Comparison of ENCODE assay signal across 10 cellular contexts in genomic region chr4:6198768-6199343, GRCh38. TPM values are rescaled to one million over a fixed set of nuclear protein-coding genes. Genes with fewer than 3 reads are reported as not detected.
A peak's percentile ranks its signal among the peaks of the same experiment; 100 is the strongest.
DNase-seq lines count a peak whose midpoint lies in the region; ATAC-seq and TF ChIP-seq lines count a peak whose summit lies in the region.
"Had no signal": no experiment of that assay in that cellular context is flagged by ENCODE, and none has a peak within 500 bp of the region (broad histone marks: within the 10 kb centered on the region; RNA-seq: fewer than 3 reads in every experiment).

No MANE protein-coding gene starts in this region.

- H3K4me1 Mint-ChIP-seq in activated T-helper 1 cell treated with anti-CD3 and anti-CD28 coated beads, Interleukin-12 subunit alpha, Interleukin-12 subunit beta, Interleukin-2, Interleukin-4 antibody, amounts not matched to agents 30 ng/mL and 10 ng/mL and 1 ng/mL, durations not matched to agents 14 hours and 24 hours and 36 hours (ENCODE audit: low read depth): peaks cover 46% of the 10 kb centered on the region

- in situ Hi-C loops in gastrocnemius medialis (cut with MboI; ENCODE audit: low sequenced_read_pairs in 4 of 4): no loop called here

- H3K27me3 Mint-ChIP-seq in activated T-helper 1 cell treated with anti-CD3 and anti-CD28 coated beads, Interleukin-12 subunit alpha, Interleukin-12 subunit beta, Interleukin-2, Interleukin-4 antibody, amounts not matched to agents 30 ng/mL and 10 ng/mL and 1 ng/mL, durations not matched to agents 14 hours and 24 hours and 36 hours (ENCODE audit: insufficient read depth): peaks cover 12% of the 10 kb centered on the region

- TF ChIP-seq CTCF in upper lobe of right lung (IDR thresholded peaks at IDR 0.05) (no peak), gastrocnemius medialis (IDR thresholded peaks at IDR 0.05 in 4 of 5, conservative IDR thresholded peaks at IDR 0.05 in 1 of 5) (no peak), GM20000 (IDR thresholded peaks at IDR 0.05; ENCODE audit: extremely low read depth, missing control alignments) (no peak)

- H3K9me3 ChIP-seq in upper lobe of right lung: no peaks in the 10 kb centered on the region
- no peaks in the 10 kb centered on the region for H3K9me3 ChIP-seq in gastrocnemius medialis

- DNase-seq in stimulated activated CD4-positive, alpha-beta T cell treated with anti-CD3 and anti-CD28 coated beads, Interleukin-12 subunit alpha, Interleukin-12 subunit beta, amount 100 ng/mL, for 4 hours: peak; percentile 8
- no peak for DNase-seq in stimulated activated CD4-positive, alpha-beta T cell treated with anti-CD3 and anti-CD28 coated beads, Interleukin-2, amount 100 ng/mL, for 48 hours
- DNase-seq in activated T-helper 1 cell treated with anti-CD3 and anti-CD28 coated beads, Interleukin-12 subunit alpha, Interleukin-12 subunit beta, Interleukin-2, Interleukin-4 antibody, amounts not matched to agents 30 ng/mL and 10 ng/mL and 1 ng/mL, durations not matched to agents 14 hours and 24 hours and 36 hours (ENCODE audit: low spot score): no peak
- DNase-seq in left kidney (ENCODE audit: low read depth, low spot score) (peak; percentile 39), upper lobe of right lung (no peak), gastrocnemius medialis (no peak), GM20000 (ENCODE audit: low spot score) (no peak), Right ventricle myocardium inferior (ENCODE audit: missing footprints) (no peak)

- H3K27me3 ChIP-seq in upper lobe of right lung: peaks cover 52% of the 10 kb centered on the region
- peaks cover 40 to 51% (median 44%) of the 10 kb centered on the region in 3 donors for H3K27me3 ChIP-seq in gastrocnemius medialis

- intact Hi-C loops in activated T-helper 1 cell treated with anti-CD3 and anti-CD28 coated beads, Interleukin-12 subunit alpha, Interleukin-12 subunit beta, Interleukin-2, Interleukin-4 antibody, amounts not matched to agents 30 ng/mL and 10 ng/mL and 1 ng/mL, durations not matched to agents 14 hours and 24 hours and 36 hours (cut with micrococcal nuclease): loop anchor here (1.0 to 5.0 kb wide), 4 partner anchors 10 to 68 kb away; partner anchors contain the start of gene WFS1
- intact Hi-C loops in upper lobe of right lung (cut with DNase I): no loop called here
- intact Hi-C loops in gastrocnemius medialis (cut with DNase I; ENCODE audit: low total_unique reads): no loop called here
- intact Hi-C loops in Right ventricle myocardium inferior (cut with DNase I): no loop called here

- no peak for TF ChIP-seq POLR2A in gastrocnemius medialis (IDR thresholded peaks at IDR 0.05)

- H3K27ac ChIP-seq in upper lobe of right lung: no peak overlapping the region
- no peak overlapping the region for H3K27ac ChIP-seq in gastrocnemius medialis

- H3K4me1 ChIP-seq in upper lobe of right lung (peaks cover 9% of the 10 kb centered on the region), gastrocnemius medialis (peaks cover 6% of the 10 kb centered on the region in 2 donors)

- peaks cover 12% of the 10 kb centered on the region for H3K36me3 Mint-ChIP-seq in activated T-helper 1 cell treated with anti-CD3 and anti-CD28 coated beads, Interleukin-12 subunit alpha, Interleukin-12 subunit beta, Interleukin-2, Interleukin-4 antibody, amounts not matched to agents 30 ng/mL and 10 ng/mL and 1 ng/mL, durations not matched to agents 14 hours and 24 hours and 36 hours (ENCODE audit: low read depth)

- peak overlapping the region; percentile 54 for H3K4me3 ChIP-seq in upper lobe of right lung
- H3K4me3 ChIP-seq in gastrocnemius medialis: no peak overlapping the region

- ATAC-seq in upper lobe of right lung (no peak), gastrocnemius medialis (no peak), Right ventricle myocardium inferior (no peak)

- H3K9me3 Mint-ChIP-seq in activated T-helper 1 cell treated with anti-CD3 and anti-CD28 coated beads, Interleukin-12 subunit alpha, Interleukin-12 subunit beta, Interleukin-2, Interleukin-4 antibody, amounts not matched to agents 30 ng/mL and 10 ng/mL and 1 ng/mL, durations not matched to agents 14 hours and 24 hours and 36 hours: no peaks in the 10 kb centered on the region

- H3K36me3 ChIP-seq in upper lobe of right lung: no peaks in the 10 kb centered on the region
- no peaks in the 10 kb centered on the region for H3K36me3 ChIP-seq in gastrocnemius medialis

- H3K27ac Mint-ChIP-seq in activated T-helper 1 cell treated with anti-CD3 and anti-CD28 coated beads, Interleukin-12 subunit alpha, Interleukin-12 subunit beta, Interleukin-2, Interleukin-4 antibody, amounts not matched to agents 30 ng/mL and 10 ng/mL and 1 ng/mL, durations not matched to agents 14 hours and 24 hours and 36 hours: peak overlapping the region; percentile 83

- H3K4me3 Mint-ChIP-seq in activated T-helper 1 cell treated with anti-CD3 and anti-CD28 coated beads, Interleukin-12 subunit alpha, Interleukin-12 subunit beta, Interleukin-2, Interleukin-4 antibody, amounts not matched to agents 30 ng/mL and 10 ng/mL and 1 ng/mL, durations not matched to agents 14 hours and 24 hours and 36 hours: peak overlapping the region; percentile 87

RNA-seq across cellular contexts. Expression of gene JAKMIP1, which starts 1.5 kb away (rescaled TPM):
- 15.5 and 16.9 TPM in 2 replicates for total RNA-seq in activated T-helper 1 cell treated with anti-CD3 and anti-CD28 coated beads, Interleukin-12 subunit alpha, Interleukin-12 subunit beta, Interleukin-2, Interleukin-4 antibody, amounts not matched to agents 30 ng/mL and 10 ng/mL and 1 ng/mL, durations not matched to agents 14 hours and 24 hours and 36 hours
- total RNA-seq in upper lobe of right lung: 0.64 TPM
- under 1 TPM in 1 of 4 donors, not detected in 3; 0.62 TPM for total RNA-seq in gastrocnemius medialis
- not detected for total RNA-seq in Right ventricle myocardium inferior
- total RNA-seq: epithelial cell of proximal tubule, RPMI7951 had no signal

Comparison
In these comparisons a context has a peak if more than half of its experiments do, and no peak if none do; other contexts are left out.
1. DNase-seq: peak in stimulated activated CD4-positive, alpha-beta T cell treated with anti-CD3 and anti-CD28 coated beads, Interleukin-12 subunit alpha, Interleukin-12 subunit beta, amount 100 ng/mL, for 4 hours (single experiment) and left kidney (single experiment); none in stimulated activated CD4-positive, alpha-beta T cell treated with anti-CD3 and anti-CD28 coated beads, Interleukin-2, amount 100 ng/mL, for 48 hours (0 of 2), activated T-helper 1 cell treated with anti-CD3 and anti-CD28 coated beads, Interleukin-12 subunit alpha, Interleukin-12 subunit beta, Interleukin-2, Interleukin-4 antibody, amounts not matched to agents 30 ng/mL and 10 ng/mL and 1 ng/mL, durations not matched to agents 14 hours and 24 hours and 36 hours (single experiment), upper lobe of right lung (single experiment), gastrocnemius medialis (0 of 2), GM20000 (single experiment) and Right ventricle myocardium inferior (single experiment).
2. RNA of gene JAKMIP1, which starts 1.5 kb away (total RNA-seq): 15.5 to 16.9 TPM in activated T-helper 1 cell treated with anti-CD3 and anti-CD28 coated beads, Interleukin-12 subunit alpha, Interleukin-12 subunit beta, Interleukin-2, Interleukin-4 antibody, amounts not matched to agents 30 ng/mL and 10 ng/mL and 1 ng/mL, durations not matched to agents 14 hours and 24 hours and 36 hours; 0.64 TPM in upper lobe of right lung (single experiment), 0.62 TPM in gastrocnemius medialis and not detected in Right ventricle myocardium inferior (single experiment); every median in the first group is over 10 times any median in the second.